ENCODE assay signal across 1 cellular context in the genomic region with DNA sequence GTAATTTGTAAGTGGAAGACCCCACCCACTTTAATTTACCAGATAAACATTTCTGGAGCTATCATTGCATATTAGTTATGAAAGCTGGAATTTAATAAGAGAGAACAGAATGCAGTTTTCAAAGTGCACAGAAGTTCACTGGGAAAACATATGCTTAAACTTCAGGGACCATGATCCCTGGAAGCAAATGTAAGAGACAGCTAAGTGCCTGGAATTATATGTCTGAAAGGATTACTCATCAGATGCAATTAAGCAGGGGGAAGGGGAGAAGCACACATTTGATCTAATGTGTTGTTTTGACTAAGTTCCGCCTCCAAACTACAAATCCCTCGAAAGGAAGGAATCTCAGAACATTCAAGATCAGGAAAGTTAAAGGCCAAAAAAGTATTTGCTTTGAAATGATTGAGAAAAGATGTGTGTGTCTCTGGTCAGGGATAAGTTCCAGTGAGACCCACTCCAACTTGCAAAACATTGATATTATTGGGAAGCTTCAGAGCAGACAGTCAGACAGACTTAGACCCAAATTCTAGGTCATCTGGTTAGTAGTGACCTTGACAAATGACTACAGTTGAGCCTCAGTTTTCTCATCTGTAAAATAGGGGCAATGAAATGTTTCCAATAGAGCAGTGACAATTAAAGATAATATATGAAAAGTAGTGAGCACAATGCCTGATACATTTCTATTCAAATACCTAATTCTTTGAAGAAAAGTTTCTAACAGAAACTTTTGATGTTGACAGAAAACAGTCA.
TF ChIP-seq lines count a peak whose summit lies in the region.

No MANE protein-coding gene starts in this region.

TF ChIP-seq in liver, 16 proteins besides CTCF, POLR2A, EP300 and RAD21 (continued from another document):
- TF ChIP-seq REST (IDR thresholded peaks at IDR 0.05) (no peak), ATF3 (IDR thresholded peaks at IDR 0.05) (no peak), EGR1 (IDR thresholded peaks at IDR 0.05; ENCODE audit: low read depth in 2 of 2) (no peak), NR2F2 (IDR thresholded peaks at IDR 0.05) (no peak), FOXA1 (IDR thresholded peaks at IDR 0.05) (no peak)
- TF ChIP-seq, protein P1, sequence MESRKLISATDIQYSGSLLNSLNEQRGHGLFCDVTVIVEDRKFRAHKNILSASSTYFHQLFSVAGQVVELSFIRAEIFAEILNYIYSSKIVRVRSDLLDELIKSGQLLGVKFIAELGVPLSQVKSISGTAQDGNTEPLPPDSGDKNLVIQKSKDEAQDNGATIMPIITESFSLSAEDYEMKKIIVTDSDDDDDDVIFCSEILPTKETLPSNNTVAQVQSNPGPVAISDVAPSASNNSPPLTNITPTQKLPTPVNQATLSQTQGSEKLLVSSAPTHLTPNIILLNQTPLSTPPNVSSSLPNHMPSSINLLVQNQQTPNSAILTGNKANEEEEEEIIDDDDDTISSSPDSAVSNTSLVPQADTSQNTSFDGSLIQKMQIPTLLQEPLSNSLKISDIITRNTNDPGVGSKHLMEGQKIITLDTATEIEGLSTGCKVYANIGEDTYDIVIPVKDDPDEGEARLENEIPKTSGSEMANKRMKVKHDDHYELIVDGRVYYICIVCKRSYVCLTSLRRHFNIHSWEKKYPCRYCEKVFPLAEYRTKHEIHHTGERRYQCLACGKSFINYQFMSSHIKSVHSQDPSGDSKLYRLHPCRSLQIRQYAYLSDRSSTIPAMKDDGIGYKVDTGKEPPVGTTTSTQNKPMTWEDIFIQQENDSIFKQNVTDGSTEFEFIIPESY (IDR thresholded peaks at IDR 0.05): no peak
TF ChIP-seq in liver: peak in this region for 0.
